ENCODE assay signal across 2 cellular contexts in genomic region chr7:56028942-56029630, GRCh38.
TF ChIP-seq lines count a peak whose summit lies in the region.

No MANE protein-coding gene starts in this region.

TF ChIP-seq in A549, 52 proteins besides CTCF, POLR2A, EP300 and RAD21:
- no peak for TF ChIP-seq EHMT2 (IDR thresholded peaks at IDR 0.05; ENCODE audit: low read depth)
- no peak for TF ChIP-seq FOSL2 (IDR thresholded peaks at IDR 0.05)
- TF ChIP-seq FOSL2 (CRISPR knock-in tag; IDR thresholded peaks at IDR 0.05), result peak; percentile 57
- no peak for TF ChIP-seq RARB (CRISPR knock-in tag; IDR thresholded peaks at IDR 0.05)

TF ChIP-seq in IMR-90, 13 proteins besides CTCF, POLR2A, EP300 and RAD21:
- no peak for TF ChIP-seq MXI1 (IDR thresholded peaks at IDR 0.05; ENCODE audit: borderline replicate concordance, low read depth, low read length)
- TF ChIP-seq FOS (IDR thresholded peaks at IDR 0.05; ENCODE audit: low read depth, low read length), result peak; percentile 43; the same call in 1 of the 2 replicates
- no peak for TF ChIP-seq BHLHE40 (IDR thresholded peaks at IDR 0.05; ENCODE audit: low read depth, low read length)
- TF ChIP-seq MAFK (IDR thresholded peaks at IDR 0.05; ENCODE audit: low read depth, low read length), result peak; percentile 51; the same call in 1 of the 2 replicates
- no peak for TF ChIP-seq SMC3 (IDR thresholded peaks at IDR 0.05; ENCODE audit: low read depth, low read length)
- TF ChIP-seq CHD1 (IDR thresholded peaks at IDR 0.05; ENCODE audit: low read depth, low read length), result no peak
- no peak for TF ChIP-seq NFE2L2 (IDR thresholded peaks at IDR 0.05; ENCODE audit: low read depth, low read length)
- no peak for TF ChIP-seq MAZ (IDR thresholded peaks at IDR 0.05; ENCODE audit: borderline replicate concordance, low read depth, low read length)
- TF ChIP-seq CEBPB (IDR thresholded peaks at IDR 0.05; ENCODE audit: low read depth, low read length), result no peak
- TF ChIP-seq RFX5 (IDR thresholded peaks at IDR 0.05; ENCODE audit: low read depth, low read length), result no peak
- TF ChIP-seq ELK1 (IDR thresholded peaks at IDR 0.05; ENCODE audit: borderline replicate concordance, low read depth, low read length), result no peak
- no peak for TF ChIP-seq USF2 (IDR thresholded peaks at IDR 0.05; ENCODE audit: low read depth, low read length)
